ENCODE assay signal across 1 cellular context in the genomic region with DNA sequence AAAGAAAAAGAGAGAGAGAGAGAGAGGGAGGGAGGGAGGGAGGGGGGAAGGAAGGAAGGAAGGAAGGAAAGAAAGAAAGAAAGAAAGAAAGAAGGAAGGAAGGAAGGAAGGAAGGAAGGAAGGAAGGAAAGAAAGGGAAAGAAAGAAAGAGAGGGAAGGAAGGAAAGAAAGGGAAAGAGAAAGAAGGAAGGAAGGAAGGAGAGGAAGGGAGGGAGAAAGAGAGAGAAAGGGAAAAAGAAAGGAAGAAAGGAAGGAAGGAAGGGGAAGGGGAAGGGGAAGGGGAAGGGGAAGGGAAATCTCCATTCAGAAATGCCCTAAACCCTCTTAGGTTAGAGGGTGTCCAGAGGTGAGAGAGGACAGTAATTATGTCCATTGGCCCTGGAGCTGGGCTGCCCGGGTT.
TF ChIP-seq lines count a peak whose summit lies in the region.

No MANE protein-coding gene starts in this region.

TF ChIP-seq in K562, 482 proteins besides CTCF, POLR2A, EP300 and RAD21:
- TF ChIP-seq, protein P1, sequence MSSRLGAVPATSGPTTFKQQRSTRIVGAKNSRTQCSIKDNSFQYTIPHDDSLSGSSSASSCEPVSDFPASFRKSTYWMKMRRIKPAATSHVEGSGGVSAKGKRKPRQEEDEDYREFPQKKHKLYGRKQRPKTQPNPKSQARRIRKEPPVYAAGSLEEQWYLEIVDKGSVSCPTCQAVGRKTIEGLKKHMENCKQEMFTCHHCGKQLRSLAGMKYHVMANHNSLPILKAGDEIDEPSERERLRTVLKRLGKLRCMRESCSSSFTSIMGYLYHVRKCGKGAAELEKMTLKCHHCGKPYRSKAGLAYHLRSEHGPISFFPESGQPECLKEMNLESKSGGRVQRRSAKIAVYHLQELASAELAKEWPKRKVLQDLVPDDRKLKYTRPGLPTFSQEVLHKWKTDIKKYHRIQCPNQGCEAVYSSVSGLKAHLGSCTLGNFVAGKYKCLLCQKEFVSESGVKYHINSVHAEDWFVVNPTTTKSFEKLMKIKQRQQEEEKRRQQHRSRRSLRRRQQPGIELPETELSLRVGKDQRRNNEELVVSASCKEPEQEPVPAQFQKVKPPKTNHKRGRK (tag; IDR thresholded peaks at IDR 0.05): peak; percentile 91
- TF ChIP-seq, protein P2, sequence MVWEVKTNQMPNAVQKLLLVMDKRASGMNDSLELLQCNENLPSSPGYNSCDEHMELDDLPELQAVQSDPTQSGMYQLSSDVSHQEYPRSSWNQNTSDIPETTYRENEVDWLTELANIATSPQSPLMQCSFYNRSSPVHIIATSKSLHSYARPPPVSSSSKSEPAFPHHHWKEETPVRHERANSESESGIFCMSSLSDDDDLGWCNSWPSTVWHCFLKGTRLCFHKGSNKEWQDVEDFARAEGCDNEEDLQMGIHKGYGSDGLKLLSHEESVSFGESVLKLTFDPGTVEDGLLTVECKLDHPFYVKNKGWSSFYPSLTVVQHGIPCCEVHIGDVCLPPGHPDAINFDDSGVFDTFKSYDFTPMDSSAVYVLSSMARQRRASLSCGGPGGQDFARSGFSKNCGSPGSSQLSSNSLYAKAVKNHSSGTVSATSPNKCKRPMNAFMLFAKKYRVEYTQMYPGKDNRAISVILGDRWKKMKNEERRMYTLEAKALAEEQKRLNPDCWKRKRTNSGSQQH (CRISPR knock-in tag; IDR thresholded peaks at IDR 0.05): 0 out of 2 replicates have a peak, but pooled peaks have one; percentile 39
